In the genomic region with DNA sequence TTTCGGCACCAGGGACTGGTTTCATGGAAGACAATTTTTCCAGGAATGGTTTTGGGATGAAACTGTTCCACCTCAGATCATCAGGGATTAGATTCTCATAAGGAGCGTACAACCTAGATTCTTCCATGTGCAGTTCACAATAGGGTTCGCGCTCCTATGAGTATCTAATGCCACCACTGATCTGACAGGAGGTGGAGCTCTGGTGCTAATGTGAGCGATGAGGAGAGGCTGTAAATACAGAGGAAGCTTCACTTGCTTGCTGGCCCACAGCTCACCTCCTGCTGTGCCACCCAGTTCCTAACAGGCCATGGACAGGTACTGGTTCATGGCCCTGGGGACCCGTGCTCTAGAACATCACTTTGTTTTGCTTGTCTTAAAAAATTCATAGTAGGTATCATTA, we compare ENCODE assay signal across 7 cellular contexts.
DNase-seq lines count a peak whose midpoint lies in the region; ATAC-seq and TF ChIP-seq lines count a peak whose summit lies in the region.

No MANE protein-coding gene starts in this region.

- peak; percentile 56 for ATAC-seq in HG03175 (IDR thresholded peaks at IDR 0.05; ENCODE audit: unreplicated experiment)
- ATAC-seq in SK-N-SH treated with all-trans-retinoic acid at 6 μM for 48 hours = peak; percentile 67
- ATAC-seq in HG03342 (IDR thresholded peaks at IDR 0.05; ENCODE audit: unreplicated experiment) = no peak

- peaks cover 63 to 70% of the 10 kb centered on the region in 2 experiments for H3K4me1 ChIP-seq in neutrophil (ENCODE audit: control insufficient read depth in 1 of 2, insufficient read depth in 1 of 2, low read depth in 1 of 2, low read length in 1 of 2)

- H3K36me3 ChIP-seq in neutrophil = no peaks in the 10 kb centered on the region

- peak; percentile 43 for DNase-seq in central memory CD4-positive, alpha-beta T cell
- no peak for DNase-seq in NCI-H1436 (lab: John Stamatoyannopoulos, UW)

- peak; percentile 67 for TF ChIP-seq CTCF in GM12873 (IDR thresholded peaks at IDR 0.05; ENCODE audit: insufficient read depth, low read depth, low read length, missing control alignments)
- TF ChIP-seq CTCF in neutrophil (IDR thresholded peaks at IDR 0.05) = no peak

- peak overlapping the region; percentile 77 for H3K27ac ChIP-seq in neutrophil

- H3K4me3 ChIP-seq in neutrophil (ENCODE audit: low read depth in 1 of 2, low read length in 1 of 2) = no peak overlapping the region

- no peaks in the 10 kb centered on the region for H3K27me3 ChIP-seq in neutrophil

- H3K9me3 ChIP-seq in neutrophil = no peaks in the 10 kb centered on the region

TF ChIP-seq in SK-N-SH treated with all-trans-retinoic acid at 6 μM for 48 hours, 23 proteins besides CTCF, POLR2A, EP300 and RAD21:
- TF ChIP-seq ZNF8 (CRISPR knock-in tag; IDR thresholded peaks at IDR 0.05) (no peak), CSDC2 (CRISPR knock-in tag; IDR thresholded peaks at IDR 0.05) (no peak), TSHZ2 (CRISPR knock-in tag; IDR thresholded peaks at IDR 0.05) (no peak), ZNF565 (CRISPR knock-in tag; conservative IDR thresholded peaks at IDR 0.05; ENCODE audit: low read depth) (no peak), PPARA (CRISPR knock-in tag; IDR thresholded peaks at IDR 0.05; ENCODE audit: borderline replicate concordance) (no peak), RARB (CRISPR knock-in tag; IDR thresholded peaks at IDR 0.05) (no peak), TCF4 (CRISPR knock-in tag; IDR thresholded peaks at IDR 0.05; ENCODE audit: borderline replicate concordance) (no peak), BACH2 (CRISPR knock-in tag; IDR thresholded peaks at IDR 0.05; ENCODE audit: borderline replicate concordance) (no peak), SNAI2 (CRISPR knock-in tag; IDR thresholded peaks at IDR 0.05) (no peak), ZFP30 (CRISPR knock-in tag; IDR thresholded peaks at IDR 0.05) (no peak), GLIS3 (CRISPR knock-in tag; IDR thresholded peaks at IDR 0.05) (no peak), OSR1 (CRISPR knock-in tag; IDR thresholded peaks at IDR 0.05) (no peak)
- TF ChIP-seq, protein P1, sequence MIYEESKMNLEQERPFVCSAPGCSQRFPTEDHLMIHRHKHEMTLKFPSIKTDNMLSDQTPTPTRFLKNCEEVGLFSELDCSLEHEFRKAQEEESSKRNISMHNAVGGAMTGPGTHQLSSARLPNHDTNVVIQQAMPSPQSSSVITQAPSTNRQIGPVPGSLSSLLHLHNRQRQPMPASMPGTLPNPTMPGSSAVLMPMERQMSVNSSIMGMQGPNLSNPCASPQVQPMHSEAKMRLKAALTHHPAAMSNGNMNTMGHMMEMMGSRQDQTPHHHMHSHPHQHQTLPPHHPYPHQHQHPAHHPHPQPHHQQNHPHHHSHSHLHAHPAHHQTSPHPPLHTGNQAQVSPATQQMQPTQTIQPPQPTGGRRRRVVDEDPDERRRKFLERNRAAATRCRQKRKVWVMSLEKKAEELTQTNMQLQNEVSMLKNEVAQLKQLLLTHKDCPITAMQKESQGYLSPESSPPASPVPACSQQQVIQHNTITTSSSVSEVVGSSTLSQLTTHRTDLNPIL (CRISPR knock-in tag; IDR thresholded peaks at IDR 0.05; ENCODE audit: low read depth) = no peak
- TF ChIP-seq, protein P2, sequence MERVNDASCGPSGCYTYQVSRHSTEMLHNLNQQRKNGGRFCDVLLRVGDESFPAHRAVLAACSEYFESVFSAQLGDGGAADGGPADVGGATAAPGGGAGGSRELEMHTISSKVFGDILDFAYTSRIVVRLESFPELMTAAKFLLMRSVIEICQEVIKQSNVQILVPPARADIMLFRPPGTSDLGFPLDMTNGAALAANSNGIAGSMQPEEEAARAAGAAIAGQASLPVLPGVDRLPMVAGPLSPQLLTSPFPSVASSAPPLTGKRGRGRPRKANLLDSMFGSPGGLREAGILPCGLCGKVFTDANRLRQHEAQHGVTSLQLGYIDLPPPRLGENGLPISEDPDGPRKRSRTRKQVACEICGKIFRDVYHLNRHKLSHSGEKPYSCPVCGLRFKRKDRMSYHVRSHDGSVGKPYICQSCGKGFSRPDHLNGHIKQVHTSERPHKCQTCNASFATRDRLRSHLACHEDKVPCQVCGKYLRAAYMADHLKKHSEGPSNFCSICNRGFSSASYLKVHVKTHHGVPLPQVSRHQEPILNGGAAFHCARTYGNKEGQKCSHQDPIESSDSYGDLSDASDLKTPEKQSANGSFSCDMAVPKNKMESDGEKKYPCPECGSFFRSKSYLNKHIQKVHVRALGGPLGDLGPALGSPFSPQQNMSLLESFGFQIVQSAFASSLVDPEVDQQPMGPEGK (CRISPR knock-in tag; IDR thresholded peaks at IDR 0.05; ENCODE audit: borderline replicate concordance) = no peak
